ENCODE assay signal across 9 cellular contexts in the genomic region with DNA sequence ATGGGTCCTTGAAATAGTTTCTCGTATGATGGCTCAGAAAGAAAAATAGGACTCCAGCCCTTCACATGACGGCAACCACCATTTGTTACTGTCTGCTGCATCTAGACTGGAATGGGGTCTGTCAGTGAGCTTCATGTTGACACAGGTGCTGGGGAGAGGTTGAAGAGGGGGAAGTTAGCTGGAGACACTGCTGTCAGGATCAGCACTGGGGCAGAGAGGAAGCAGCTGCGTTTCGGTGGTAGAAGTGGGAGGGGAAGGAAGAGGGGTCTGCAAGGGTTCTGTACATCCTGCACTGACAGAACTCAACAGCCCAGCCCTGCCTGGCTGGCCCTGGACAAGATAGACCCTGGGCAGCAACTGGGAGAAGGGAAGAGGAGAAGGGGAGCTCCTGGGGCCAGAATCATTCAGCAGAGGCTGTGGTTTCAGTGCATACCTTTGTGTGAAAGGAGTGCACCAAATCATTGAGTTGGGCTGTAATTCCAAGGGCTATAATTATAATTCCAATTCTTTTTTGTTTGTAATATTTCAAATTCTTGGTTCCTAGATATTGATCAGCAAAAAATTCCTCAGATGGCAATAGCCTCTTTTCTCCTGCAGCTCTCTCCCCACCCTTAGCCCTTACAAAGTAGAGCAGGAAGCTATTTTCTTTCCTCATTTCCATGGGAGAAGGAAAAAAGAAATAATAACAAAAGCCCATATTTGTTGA.
A peak's percentile ranks its signal among the peaks of the same experiment; 100 is the strongest.
DNase-seq lines count a peak whose midpoint lies in the region; ATAC-seq lines count a peak whose summit lies in the region.
"Had no signal": no experiment of that assay in that cellular context is flagged by ENCODE, and none has a peak within 500 bp of the region (broad histone marks: within the 10 kb centered on the region; RNA-seq: fewer than 3 reads in every experiment).

No MANE protein-coding gene starts in this region.

- H3K27me3 Mint-ChIP-seq in activated CD8-positive, alpha-beta memory T cell treated with anti-CD3 and anti-CD28 coated beads, Interleukin-2, amount 10 ng/mL, durations not matched to agents 7 days and 5 days: no peaks in the 10 kb centered on the region
- H3K27me3 Mint-ChIP-seq: dendritic cell treated with granulocyte-macrophage colony-stimulating factor and Interleukin-4, amounts not matched to agents 40 ng/mL and 50 ng/mL, for 4 days had no signal

- H3K4me1 Mint-ChIP-seq in activated CD8-positive, alpha-beta memory T cell treated with anti-CD3 and anti-CD28 coated beads, Interleukin-2, amount 10 ng/mL, durations not matched to agents 7 days and 5 days: peaks cover 18% of the 10 kb centered on the region

- peaks cover 3% of the 10 kb centered on the region for H3K36me3 Mint-ChIP-seq in activated CD8-positive, alpha-beta memory T cell treated with anti-CD3 and anti-CD28 coated beads, Interleukin-2, amount 10 ng/mL, durations not matched to agents 7 days and 5 days

- ATAC-seq in GM18858 (IDR thresholded peaks at IDR 0.05; ENCODE audit: unreplicated experiment) (peak; percentile 67), HG02763 (IDR thresholded peaks at IDR 0.05; ENCODE audit: unreplicated experiment) (peak; percentile 82)
- no peak for ATAC-seq in activated CD8-positive, alpha-beta memory T cell treated with anti-CD3 and anti-CD28 coated beads, Interleukin-2, amount 10 ng/mL, durations not matched to agents 7 days and 5 days

- H3K9me3 ChIP-seq in HAP-1: no peaks in the 10 kb centered on the region

- no peak overlapping the region for H3K4me3 Mint-ChIP-seq in activated CD8-positive, alpha-beta memory T cell treated with anti-CD3 and anti-CD28 coated beads, Interleukin-2, amount 10 ng/mL, durations not matched to agents 7 days and 5 days
- H3K4me3 Mint-ChIP-seq: dendritic cell treated with granulocyte-macrophage colony-stimulating factor and Interleukin-4, amounts not matched to agents 40 ng/mL and 50 ng/mL, for 4 days had no signal

- H3K27ac Mint-ChIP-seq in activated CD8-positive, alpha-beta memory T cell treated with anti-CD3 and anti-CD28 coated beads, Interleukin-2, amount 10 ng/mL, durations not matched to agents 7 days and 5 days: no peak overlapping the region
- H3K27ac Mint-ChIP-seq: dendritic cell treated with granulocyte-macrophage colony-stimulating factor and Interleukin-4, amounts not matched to agents 40 ng/mL and 50 ng/mL, for 4 days had no signal

- DNase-seq in NCI-H1417 (lab: John Stamatoyannopoulos, UW): peak; percentile 14 to 89 (median 54)
- peak; percentile 70 to 71 for DNase-seq in lung microvascular endothelial cell (ENCODE audit: low read depth in 2 of 2)
- DNase-seq in HAP-1 (ENCODE audit: low spot score in 2 of 2): no peak
- DNase-seq in GM19240 (ENCODE audit: insufficient read length, low spot score): no peak
- DNase-seq in activated CD8-positive, alpha-beta memory T cell treated with anti-CD3 and anti-CD28 coated beads, Interleukin-2, amount 10 ng/mL, durations not matched to agents 7 days and 5 days: no peak
- DNase-seq in SIG-M5 (lab: John Stamatoyannopoulos, UW): no peak

- no peaks in the 10 kb centered on the region for H3K36me3 ChIP-seq in HAP-1 (replicated peaks)

- H3K27me3 ChIP-seq in HAP-1 (ENCODE audit: low read depth): no peaks in the 10 kb centered on the region

- in situ Hi-C loops in HAP-1 (cut with MboI; ENCODE audit: low sequenced_read_pairs): no loop called here

- CTCF ChIA-PET in activated CD8-positive, alpha-beta memory T cell treated with anti-CD3 and anti-CD28 coated beads, Interleukin-2, amount 10 ng/mL, durations not matched to agents 7 days and 5 days (lab: Charles Lee): no interaction called here

- no peak overlapping the region for H3K4me3 ChIP-seq in HAP-1

- no peaks in the 10 kb centered on the region for H3K4me1 ChIP-seq in HAP-1

- no peaks in the 10 kb centered on the region for H3K9me3 Mint-ChIP-seq in activated CD8-positive, alpha-beta memory T cell treated with anti-CD3 and anti-CD28 coated beads, Interleukin-2, amount 10 ng/mL, durations not matched to agents 7 days and 5 days (ENCODE audit: low read depth)

Comparison
In these comparisons a context has a peak if more than half of its experiments do, and no peak if none do; other contexts are left out.
1. DNase-seq: peak in NCI-H1417 (3 of 3) and lung microvascular endothelial cell (2 of 2); none in HAP-1 (0 of 2), GM19240 (single experiment), activated CD8-positive, alpha-beta memory T cell treated with anti-CD3 and anti-CD28 coated beads, Interleukin-2, amount 10 ng/mL, durations not matched to agents 7 days and 5 days (single experiment) and SIG-M5 (single experiment).